1 cellular context compared by ENCODE assay signal in the genomic region with DNA sequence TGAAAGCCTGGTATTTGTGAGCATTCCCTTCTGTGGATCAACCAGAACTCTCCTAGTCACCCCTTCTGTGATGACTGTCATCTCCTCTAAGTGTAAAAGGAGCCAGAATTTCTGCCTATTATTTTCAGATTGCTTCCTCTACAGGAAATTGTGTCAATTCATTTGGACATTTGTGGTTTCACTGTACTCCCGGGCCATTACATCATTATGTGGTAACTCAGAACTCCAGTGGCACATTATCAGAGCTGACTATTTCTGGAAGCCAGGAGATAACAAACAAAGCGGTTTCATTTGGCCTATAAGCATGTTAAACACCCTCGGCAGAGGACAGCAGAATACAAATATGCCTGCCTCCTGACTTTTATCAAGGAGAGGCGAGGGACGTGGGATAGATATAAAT.
TF ChIP-seq lines count a peak whose summit lies in the region.

No MANE protein-coding gene starts in this region.

TF ChIP-seq in HEK293, 187 proteins besides CTCF, POLR2A, EP300 and RAD21 (continued from another document):
- TF ChIP-seq, protein P1, sequence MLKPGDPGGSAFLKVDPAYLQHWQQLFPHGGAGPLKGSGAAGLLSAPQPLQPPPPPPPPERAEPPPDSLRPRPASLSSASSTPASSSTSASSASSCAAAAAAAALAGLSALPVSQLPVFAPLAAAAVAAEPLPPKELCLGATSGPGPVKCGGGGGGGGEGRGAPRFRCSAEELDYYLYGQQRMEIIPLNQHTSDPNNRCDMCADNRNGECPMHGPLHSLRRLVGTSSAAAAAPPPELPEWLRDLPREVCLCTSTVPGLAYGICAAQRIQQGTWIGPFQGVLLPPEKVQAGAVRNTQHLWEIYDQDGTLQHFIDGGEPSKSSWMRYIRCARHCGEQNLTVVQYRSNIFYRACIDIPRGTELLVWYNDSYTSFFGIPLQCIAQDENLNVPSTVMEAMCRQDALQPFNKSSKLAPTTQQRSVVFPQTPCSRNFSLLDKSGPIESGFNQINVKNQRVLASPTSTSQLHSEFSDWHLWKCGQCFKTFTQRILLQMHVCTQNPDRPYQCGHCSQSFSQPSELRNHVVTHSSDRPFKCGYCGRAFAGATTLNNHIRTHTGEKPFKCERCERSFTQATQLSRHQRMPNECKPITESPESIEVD (tag by site-specific recombination; IDR thresholded peaks at IDR 0.05), result 0 out of 2 replicates have a peak, but pooled peaks have one; percentile 40
- TF ChIP-seq OSR2 (tag by site-specific recombination; IDR thresholded peaks at IDR 0.05) (peak; percentile 84), ZNF561 (tag by site-specific recombination; IDR thresholded peaks at IDR 0.05; ENCODE audit: borderline replicate concordance) (no peak), ZNF670 (tag by site-specific recombination; IDR thresholded peaks at IDR 0.05; ENCODE audit: low read depth) (no peak)
- TF ChIP-seq, protein P2, sequence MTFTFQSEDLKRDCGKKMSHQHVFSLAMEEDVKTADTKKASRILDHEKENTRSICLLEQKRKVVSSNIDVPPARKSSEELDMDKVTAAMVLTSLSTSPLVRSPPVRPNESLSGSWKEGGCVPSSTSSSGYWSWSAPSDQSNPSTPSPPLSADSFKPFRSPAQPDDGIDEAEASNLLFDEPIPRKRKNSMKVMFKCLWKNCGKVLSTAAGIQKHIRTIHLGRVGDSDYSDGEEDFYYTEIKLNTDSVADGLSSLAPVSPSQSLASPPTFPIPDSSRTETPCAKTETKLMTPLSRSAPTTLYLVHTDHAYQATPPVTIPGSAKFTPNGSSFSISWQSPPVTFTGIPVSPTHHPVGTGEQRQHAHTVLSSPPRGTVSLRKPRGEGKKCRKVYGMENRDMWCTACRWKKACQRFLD (tag by site-specific recombination; IDR thresholded peaks at IDR 0.05), result no peak
- TF ChIP-seq, protein P3, sequence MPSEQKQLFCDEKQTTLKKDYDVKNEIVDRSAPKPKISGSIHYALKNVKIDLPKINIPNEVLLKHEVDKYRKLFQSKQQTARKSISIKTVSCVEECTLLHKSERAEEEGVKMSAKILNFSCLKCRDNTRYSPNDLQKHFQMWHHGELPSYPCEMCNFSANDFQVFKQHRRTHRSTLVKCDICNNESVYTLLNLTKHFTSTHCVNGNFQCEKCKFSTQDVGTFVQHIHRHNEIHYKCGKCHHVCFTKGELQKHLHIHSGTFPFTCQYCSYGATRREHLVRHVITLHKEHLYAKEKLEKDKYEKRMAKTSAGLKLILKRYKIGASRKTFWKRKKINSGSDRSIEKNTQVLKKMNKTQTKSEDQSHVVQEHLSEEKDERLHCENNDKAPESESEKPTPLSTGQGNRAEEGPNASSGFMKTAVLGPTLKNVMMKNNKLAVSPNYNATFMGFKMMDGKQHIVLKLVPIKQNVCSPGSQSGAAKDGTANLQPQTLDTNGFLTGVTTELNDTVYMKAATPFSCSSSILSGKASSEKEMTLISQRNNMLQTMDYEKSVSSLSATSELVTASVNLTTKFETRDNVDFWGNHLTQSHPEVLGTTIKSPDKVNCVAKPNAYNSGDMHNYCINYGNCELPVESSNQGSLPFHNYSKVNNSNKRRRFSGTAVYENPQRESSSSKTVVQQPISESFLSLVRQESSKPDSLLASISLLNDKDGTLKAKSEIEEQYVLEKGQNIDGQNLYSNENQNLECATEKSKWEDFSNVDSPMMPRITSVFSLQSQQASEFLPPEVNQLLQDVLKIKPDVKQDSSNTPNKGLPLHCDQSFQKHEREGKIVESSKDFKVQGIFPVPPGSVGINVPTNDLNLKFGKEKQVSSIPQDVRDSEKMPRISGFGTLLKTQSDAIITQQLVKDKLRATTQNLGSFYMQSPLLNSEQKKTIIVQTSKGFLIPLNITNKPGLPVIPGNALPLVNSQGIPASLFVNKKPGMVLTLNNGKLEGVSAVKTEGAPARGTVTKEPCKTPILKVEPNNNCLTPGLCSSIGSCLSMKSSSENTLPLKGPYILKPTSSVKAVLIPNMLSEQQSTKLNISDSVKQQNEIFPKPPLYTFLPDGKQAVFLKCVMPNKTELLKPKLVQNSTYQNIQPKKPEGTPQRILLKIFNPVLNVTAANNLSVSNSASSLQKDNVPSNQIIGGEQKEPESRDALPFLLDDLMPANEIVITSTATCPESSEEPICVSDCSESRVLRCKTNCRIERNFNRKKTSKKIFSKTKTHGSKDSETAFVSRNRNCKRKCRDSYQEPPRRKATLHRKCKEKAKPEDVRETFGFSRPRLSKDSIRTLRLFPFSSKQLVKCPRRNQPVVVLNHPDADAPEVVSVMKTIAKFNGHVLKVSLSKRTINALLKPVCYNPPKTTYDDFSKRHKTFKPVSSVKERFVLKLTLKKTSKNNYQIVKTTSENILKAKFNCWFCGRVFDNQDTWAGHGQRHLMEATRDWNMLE (tag by site-specific recombination; conservative IDR thresholded peaks at IDR 0.05; ENCODE audit: low read depth), result peak; percentile 21; the same call in 1 of the 2 replicates
- TF ChIP-seq, protein P4, sequence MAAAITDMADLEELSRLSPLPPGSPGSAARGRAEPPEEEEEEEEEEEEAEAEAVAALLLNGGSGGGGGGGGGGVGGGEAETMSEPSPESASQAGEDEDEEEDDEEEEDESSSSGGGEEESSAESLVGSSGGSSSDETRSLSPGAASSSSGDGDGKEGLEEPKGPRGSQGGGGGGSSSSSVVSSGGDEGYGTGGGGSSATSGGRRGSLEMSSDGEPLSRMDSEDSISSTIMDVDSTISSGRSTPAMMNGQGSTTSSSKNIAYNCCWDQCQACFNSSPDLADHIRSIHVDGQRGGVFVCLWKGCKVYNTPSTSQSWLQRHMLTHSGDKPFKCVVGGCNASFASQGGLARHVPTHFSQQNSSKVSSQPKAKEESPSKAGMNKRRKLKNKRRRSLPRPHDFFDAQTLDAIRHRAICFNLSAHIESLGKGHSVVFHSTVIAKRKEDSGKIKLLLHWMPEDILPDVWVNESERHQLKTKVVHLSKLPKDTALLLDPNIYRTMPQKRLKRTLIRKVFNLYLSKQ (tag by site-specific recombination; IDR thresholded peaks at IDR 0.05; ENCODE audit: borderline replicate concordance), result no peak
